In the genomic region with DNA sequence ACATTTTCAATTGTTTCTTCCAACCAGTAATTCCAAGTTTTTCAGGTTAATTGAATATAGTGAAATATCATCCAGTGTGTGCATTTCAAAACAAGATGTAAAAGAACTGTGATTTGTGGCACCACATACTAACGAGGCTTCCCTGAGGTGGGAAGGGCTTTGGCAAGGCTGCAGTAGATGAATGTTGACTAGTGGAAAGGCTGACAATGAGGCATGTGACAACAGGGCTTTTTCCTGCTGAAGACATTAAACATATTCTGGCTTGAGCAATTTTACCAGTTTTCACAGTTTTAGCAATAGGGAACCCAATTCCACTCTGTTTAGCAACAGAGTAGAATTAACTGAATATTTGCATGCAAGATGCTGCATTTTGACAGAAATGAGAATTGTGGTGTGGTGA, we compare ENCODE assay signal across 11 cellular contexts.
DNase-seq lines count a peak whose midpoint lies in the region; ATAC-seq and TF ChIP-seq lines count a peak whose summit lies in the region.
"Had no signal": no experiment of that assay in that cellular context is flagged by ENCODE, and none has a peak within 500 bp of the region (broad histone marks: within the 10 kb centered on the region; RNA-seq: fewer than 3 reads in every experiment).

No MANE protein-coding gene starts in this region.

- H3F3A ChIP-seq in GM23338 (replicated peaks; ENCODE audit: low read depth), result 0 out of 2 replicates have a peak, but pooled peaks cover 7% of the 10 kb centered on the region

- no peak overlapping the region for H3K4me3 ChIP-seq in AG10803 (ENCODE audit: low read length)
- no peak overlapping the region for H3K4me3 ChIP-seq in GM23338
- H3K4me3 ChIP-seq in H7 (ENCODE audit: insufficient read depth, low read depth, low read length), result no peak overlapping the region
- H3K4me3 ChIP-seq in CD4-positive, alpha-beta memory T cell (ENCODE audit: low read length in 2 of 2), result no peak overlapping the region

- H3K9me3 ChIP-seq in CD4-positive, alpha-beta memory T cell (ENCODE audit: control insufficient read depth in 1 of 2, low read length in 2 of 2), result no peaks in the 10 kb centered on the region
- H3K9me3 ChIP-seq: BE2C had no signal

- H3K79me2 ChIP-seq in GM23338 (replicated peaks; ENCODE audit: insufficient read depth), result peaks cover 31% of the 10 kb centered on the region

- peaks cover 41% of the 10 kb centered on the region for H3K4me1 ChIP-seq in GM23338 (ENCODE audit: insufficient read depth)
- H3K4me1 ChIP-seq in CD4-positive, alpha-beta memory T cell (ENCODE audit: insufficient read depth, low read length), result peaks cover 17% of the 10 kb centered on the region

- H3K36me3 ChIP-seq in GM23338 (ENCODE audit: insufficient read depth) (peaks cover 11% of the 10 kb centered on the region; the same call in 1 of the 2 replicates), H7 (replicated peaks; ENCODE audit: control insufficient read depth, insufficient read depth, low read length) (peaks cover 16% of the 10 kb centered on the region)
- peaks cover 11% of the 10 kb centered on the region for H3K36me3 ChIP-seq in CD4-positive, alpha-beta memory T cell (ENCODE audit: insufficient read depth, low read length)

- peaks cover 59% of the 10 kb centered on the region for H3K36me3 Mint-ChIP-seq in GM23338 (ENCODE audit: low read depth)
- H3K36me3 Mint-ChIP-seq in chondrocyte (ENCODE audit: low read depth), result peaks cover 17% of the 10 kb centered on the region
- peaks cover 12% of the 10 kb centered on the region for H3K36me3 Mint-ChIP-seq in natural killer cell treated with Interleukin-12 subunit alpha and Interleukin-12 subunit beta and Interleukin-15 and Interleukin-18, amount 100 ng/mL, for 72 hours
- peaks cover 30 to 36% of the 10 kb centered on the region in 2 donors for H3K36me3 Mint-ChIP-seq in CD4-positive, alpha-beta memory T cell

- H3K27me3 Mint-ChIP-seq in GM23338 (ENCODE audit: insufficient read depth, low read depth, poor library complexity), result peaks cover 3% of the 10 kb centered on the region
- no peaks in the 10 kb centered on the region for H3K27me3 Mint-ChIP-seq in chondrocyte (ENCODE audit: low read depth)
- no peaks in the 10 kb centered on the region for H3K27me3 Mint-ChIP-seq in natural killer cell treated with Interleukin-12 subunit alpha and Interleukin-12 subunit beta and Interleukin-15 and Interleukin-18, amount 100 ng/mL, for 72 hours
- no peaks in the 10 kb centered on the region for H3K27me3 Mint-ChIP-seq in CD4-positive, alpha-beta memory T cell
- H3K27me3 Mint-ChIP-seq: CD4-positive, alpha-beta T cell had no signal

- H3K27ac Mint-ChIP-seq in GM23338 (peak overlapping the region; percentile 65; the same call in 1 of the 2 replicates), chondrocyte (ENCODE audit: unreplicated experiment) (peak overlapping the region; percentile 52)
- peak overlapping the region; percentile 97 to 99 for H3K27ac Mint-ChIP-seq in natural killer cell treated with Interleukin-12 subunit alpha and Interleukin-12 subunit beta and Interleukin-15 and Interleukin-18, amount 100 ng/mL, for 72 hours
- no peak overlapping the region for H3K27ac Mint-ChIP-seq in CD4-positive, alpha-beta memory T cell
- H3K27ac Mint-ChIP-seq: CD4-positive, alpha-beta T cell had no signal

- H3K27me3 ChIP-seq in GM23338 (ENCODE audit: insufficient read depth) (no peaks in the 10 kb centered on the region), H7 (ENCODE audit: control insufficient read depth, insufficient read depth, low read length) (no peaks in the 10 kb centered on the region)
- H3K27me3 ChIP-seq in CD4-positive, alpha-beta memory T cell (ENCODE audit: insufficient read depth, low read length), result no peaks in the 10 kb centered on the region
- H3K27me3 ChIP-seq: BE2C had no signal

- POLR2A ChIA-PET in CD4-positive, alpha-beta memory T cell (lab: Charles Lee; ENCODE audit: partially characterized antibody), result interaction anchor here (0.5 to 3.6 kb wide), 5 partner anchors 85 to 203 kb away, joined by 3 to 21 read pairs (median 3); no protein-coding TSS in a partner anchor

- DNase-seq in AG10803 (ENCODE audit: low read depth) (peak; percentile 28), GM23338 (ENCODE audit: low spot score) (no peak), chondrocyte (ENCODE audit: low spot score) (no peak), middle frontal gyrus (ENCODE audit: extremely low spot score, low spot score) (no peak), H7 (no peak)
- DNase-seq in natural killer cell treated with Interleukin-12 subunit alpha and Interleukin-12 subunit beta and Interleukin-15 and Interleukin-18, amount 100 ng/mL, for 72 hours (ENCODE audit: low spot score), result no peak
- no peak for DNase-seq in CD4-positive, alpha-beta memory T cell
- DNase-seq: NCI-H1048, NCI-H2081 treated with DMSO at 0.1 percent for 48 hours had no signal

- H2AFZ ChIP-seq in GM23338, result no peak overlapping the region

- no peak for ATAC-seq in GM23338
- ATAC-seq in natural killer cell treated with Interleukin-12 subunit alpha and Interleukin-12 subunit beta and Interleukin-15 and Interleukin-18, amount 100 ng/mL, for 72 hours, result no peak

- no peak overlapping the region for H3K4me2 ChIP-seq in GM23338

- H3K9me2 ChIP-seq in GM23338 (ENCODE audit: insufficient read depth), result no peaks in the 10 kb centered on the region

- H3K9me3 Mint-ChIP-seq in GM23338 (no peaks in the 10 kb centered on the region), chondrocyte (ENCODE audit: low read depth) (no peaks in the 10 kb centered on the region)
- no peaks in the 10 kb centered on the region for H3K9me3 Mint-ChIP-seq in natural killer cell treated with Interleukin-12 subunit alpha and Interleukin-12 subunit beta and Interleukin-15 and Interleukin-18, amount 100 ng/mL, for 72 hours
- no peaks in the 10 kb centered on the region for H3K9me3 Mint-ChIP-seq in CD4-positive, alpha-beta memory T cell
- H3K9me3 Mint-ChIP-seq: CD4-positive, alpha-beta T cell had no signal

- peaks cover 42% of the 10 kb centered on the region for H3K4me1 Mint-ChIP-seq in GM23338
- H3K4me1 Mint-ChIP-seq in chondrocyte (ENCODE audit: low read depth), result peaks cover 60% of the 10 kb centered on the region
- H3K4me1 Mint-ChIP-seq in natural killer cell treated with Interleukin-12 subunit alpha and Interleukin-12 subunit beta and Interleukin-15 and Interleukin-18, amount 100 ng/mL, for 72 hours (ENCODE audit: low read depth in 2 of 2), result peaks cover 51 to 74% of the 10 kb centered on the region in 2 donors
- H3K4me1 Mint-ChIP-seq in CD4-positive, alpha-beta memory T cell, result peaks cover 22 to 42% (median 32%) of the 10 kb centered on the region in 4 donors

- no peak for TF ChIP-seq CTCF in AG10803 (conservative IDR thresholded peaks at IDR 0.05; ENCODE audit: low read length)
- TF ChIP-seq CTCF in GM23338 (conservative IDR thresholded peaks at IDR 0.05; ENCODE audit: low read depth in 2 of 2), result no peak
- TF ChIP-seq CTCF in chondrocyte (IDR thresholded peaks at IDR 0.05), result no peak

- H3K27ac ChIP-seq in GM23338 (ENCODE audit: low read depth), result peak overlapping the region; percentile 5
- H3K27ac ChIP-seq in CD4-positive, alpha-beta memory T cell (ENCODE audit: low read depth, low read length), result no peak overlapping the region

- H3K4me3 Mint-ChIP-seq in GM23338 (no peak overlapping the region), chondrocyte (ENCODE audit: unreplicated experiment) (no peak overlapping the region)
- no peak overlapping the region for H3K4me3 Mint-ChIP-seq in natural killer cell treated with Interleukin-12 subunit alpha and Interleukin-12 subunit beta and Interleukin-15 and Interleukin-18, amount 100 ng/mL, for 72 hours
- no peak overlapping the region for H3K4me3 Mint-ChIP-seq in CD4-positive, alpha-beta memory T cell
- H3K4me3 Mint-ChIP-seq: CD4-positive, alpha-beta T cell had no signal

- no peaks in the 10 kb centered on the region for H4K20me1 ChIP-seq in GM23338 (replicated peaks; ENCODE audit: insufficient read depth)

- CTCF ChIA-PET in CD4-positive, alpha-beta memory T cell (lab: Charles Lee; ENCODE audit: partially characterized antibody), result interaction anchor here (0.6 to 7.0 kb wide), 33 partner anchors 8 to 223 kb away, joined by 3 to 150 read pairs (median 4); partner anchors contain the start of genes ADK and AP3M1

- intact Hi-C loops in CD4-positive, alpha-beta memory T cell (cut with micrococcal nuclease), result loop anchor here (1.0 kb wide), 5 partner anchors 84 to 233 kb away; partner anchors contain the start of gene VCL

TF ChIP-seq in GM23338, 12 proteins besides CTCF, POLR2A, EP300 and RAD21 (continues in another document):
- TF ChIP-seq NANOG (IDR thresholded peaks at IDR 0.05; ENCODE audit: borderline replicate concordance) (no peak), ETS1 (IDR thresholded peaks at IDR 0.05) (no peak)

Comparison
In these comparisons a context has a peak if more than half of its experiments do, and no peak if none do; other contexts are left out.
1. H3K27ac Mint-ChIP-seq: peak in GM23338 (single experiment), chondrocyte (single experiment) and natural killer cell treated with Interleukin-12 subunit alpha and Interleukin-12 subunit beta and Interleukin-15 and Interleukin-18, amount 100 ng/mL, for 72 hours (2 of 2); none in CD4-positive, alpha-beta memory T cell (0 of 7).